ENCODE assay signal across 10 cellular contexts in genomic region chr2:232315923-232316299, GRCh38.
DNase-seq lines count a peak whose midpoint lies in the region; ATAC-seq and TF ChIP-seq lines count a peak whose summit lies in the region.
"Had no signal": no experiment of that assay in that cellular context is flagged by ENCODE, and none has a peak within 500 bp of the region (broad histone marks: within the 10 kb centered on the region; RNA-seq: fewer than 3 reads in every experiment).

No MANE protein-coding gene starts in this region.

- peaks cover 58 to 77% of the 10 kb centered on the region in 2 donors for H3K4me1 ChIP-seq in naive thymus-derived CD4-positive, alpha-beta T cell (ENCODE audit: control insufficient read depth in 2 of 2, insufficient read depth in 2 of 2, low read length in 2 of 2)
- no peaks in the 10 kb centered on the region for H3K4me1 ChIP-seq in urinary bladder (ENCODE audit: insufficient read depth)

- H3K4me3 ChIP-seq in naive thymus-derived CD4-positive, alpha-beta T cell (ENCODE audit: low read length) = peak overlapping the region; percentile 9
- H3K4me3 ChIP-seq in urinary bladder (ENCODE audit: low read depth, low read length) = no peak overlapping the region
- H3K4me3 ChIP-seq: right atrium auricular region had no signal

- WGBS in urinary bladder = 86% methylated on average over 8 of the region's 8 CpGs

- peak overlapping the region; percentile 47 for H3K4me3 Mint-ChIP-seq in activated naive CD4-positive, alpha-beta T cell treated with anti-CD3 and anti-CD28 coated beads, Interleukin-2, amount 10 ng/mL, durations not matched to agents 7 days and 5 days
- H3K4me3 Mint-ChIP-seq in brain = no peak overlapping the region
- peak overlapping the region; percentile 66 to 88 (median 78) for H3K4me3 Mint-ChIP-seq in naive thymus-derived CD4-positive, alpha-beta T cell

- peaks cover 17% of the 10 kb centered on the region for H3K9me3 Mint-ChIP-seq in activated naive CD4-positive, alpha-beta T cell treated with anti-CD3 and anti-CD28 coated beads, Interleukin-2, amount 10 ng/mL, durations not matched to agents 7 days and 5 days
- H3K9me3 Mint-ChIP-seq in brain = peaks cover 12 to 26% (median 22%) of the 10 kb centered on the region in 5 experiments
- H3K9me3 Mint-ChIP-seq in naive thymus-derived CD4-positive, alpha-beta T cell = peaks cover 0 to 18% (median 6%) of the 10 kb centered on the region in 11 donors

- H3K36me3 Mint-ChIP-seq in activated naive CD4-positive, alpha-beta T cell treated with anti-CD3 and anti-CD28 coated beads, Interleukin-2, amount 10 ng/mL, durations not matched to agents 7 days and 5 days = peaks cover 38% of the 10 kb centered on the region
- peaks cover 33% of the 10 kb centered on the region for H3K36me3 Mint-ChIP-seq in brain
- H3K36me3 Mint-ChIP-seq in naive thymus-derived CD4-positive, alpha-beta T cell = peaks cover 0 to 25% (median 6%) of the 10 kb centered on the region in 5 donors

- peak overlapping the region; percentile 62 for H3K27ac ChIP-seq in naive thymus-derived CD4-positive, alpha-beta T cell (ENCODE audit: low read depth, low read length)
- H3K27ac ChIP-seq in urinary bladder (ENCODE audit: low read depth) = peak overlapping the region; percentile 75

- intact Hi-C loops in naive thymus-derived CD4-positive, alpha-beta T cell (cut with micrococcal nuclease) = loop anchor here (1.0 to 10.0 kb wide), 6 partner anchors 7 to 609 kb away; partner anchors contain the start of genes COPS7B (in 1 of the 2), DIS3L2 (in 1 of the 2), PDE6D (in 1 of the 2) and PTMA (in 1 of the 2)

- CTCF ChIA-PET in activated naive CD4-positive, alpha-beta T cell treated with anti-CD3 and anti-CD28 coated beads, Interleukin-2, amount 10 ng/mL, durations not matched to agents 7 days and 5 days (lab: Charles Lee) = interaction anchor here (0.8 to 3.5 kb wide), 10 partner anchors 10 to 415 kb away, joined by 3 to 31 read pairs (median 4); no protein-coding TSS in a partner anchor
- CTCF ChIA-PET in naive thymus-derived CD4-positive, alpha-beta T cell (lab: Charles Lee) = interaction anchor here (0.7 to 2.2 kb wide), 7 partner anchors 8 to 124 kb away, joined by 3 to 12 read pairs (median 3); no protein-coding TSS in a partner anchor

- peaks cover 92% of the 10 kb centered on the region for H3K4me1 Mint-ChIP-seq in activated naive CD4-positive, alpha-beta T cell treated with anti-CD3 and anti-CD28 coated beads, Interleukin-2, amount 10 ng/mL, durations not matched to agents 7 days and 5 days
- H3K4me1 Mint-ChIP-seq in brain = peaks cover 21% of the 10 kb centered on the region
- peaks cover 58 to 100% (median 94%) of the 10 kb centered on the region in 7 donors for H3K4me1 Mint-ChIP-seq in naive thymus-derived CD4-positive, alpha-beta T cell

- TF ChIP-seq CTCF in brain (conservative IDR thresholded peaks at IDR 0.05) = no peak

- H3K36me3 ChIP-seq in naive thymus-derived CD4-positive, alpha-beta T cell (ENCODE audit: control insufficient read depth in 2 of 3, insufficient read depth in 3 of 3, low read length in 3 of 3) = no peaks in the 10 kb centered on the region
- no peaks in the 10 kb centered on the region for H3K36me3 ChIP-seq in urinary bladder (ENCODE audit: insufficient read depth)
- H3K36me3 ChIP-seq: right atrium auricular region had no signal

- DNase-seq in activated naive CD4-positive, alpha-beta T cell treated with anti-CD3 and anti-CD28 coated beads, Interleukin-2, amount 10 ng/mL, durations not matched to agents 7 days and 5 days = no peak
- no peak for DNase-seq in activated naive CD4-positive, alpha-beta T cell treated with anti-CD3 and anti-CD28 coated beads, Interleukin-2, amount 50 U/mL, for 16 hours
- no peak for DNase-seq in naive thymus-derived CD4-positive, alpha-beta T cell
- DNase-seq in NCI-H524 treated with DMSO at 0.1 percent for 48 hours (lab: John Stamatoyannopoulos, UW) = no peak
- DNase-seq: NCI-H1105 had no signal

- POLR2A ChIA-PET in naive thymus-derived CD4-positive, alpha-beta T cell (lab: Charles Lee) = interaction anchor here (0.6 to 1.7 kb wide), 6 partner anchors 8 to 410 kb away, joined by 3 to 6 read pairs (median 4); partner anchors contain the start of gene DIS3L2

- no peaks in the 10 kb centered on the region for H3K9me3 ChIP-seq in naive thymus-derived CD4-positive, alpha-beta T cell (ENCODE audit: control insufficient read depth in 2 of 3, low read length in 3 of 3)

- no peak for ATAC-seq in naive thymus-derived CD4-positive, alpha-beta T cell
- no peak for ATAC-seq in GM19455 (IDR thresholded peaks at IDR 0.05; ENCODE audit: unreplicated experiment)
- ATAC-seq in GM21423 (IDR thresholded peaks at IDR 0.05; ENCODE audit: unreplicated experiment) = no peak

- no peaks in the 10 kb centered on the region for H3K27me3 Mint-ChIP-seq in activated naive CD4-positive, alpha-beta T cell treated with anti-CD3 and anti-CD28 coated beads, Interleukin-2, amount 10 ng/mL, durations not matched to agents 7 days and 5 days
- H3K27me3 Mint-ChIP-seq in brain = no peaks in the 10 kb centered on the region
- no peaks in the 10 kb centered on the region for H3K27me3 Mint-ChIP-seq in naive thymus-derived CD4-positive, alpha-beta T cell

- H3K27me3 ChIP-seq in naive thymus-derived CD4-positive, alpha-beta T cell (ENCODE audit: control insufficient read depth in 2 of 2, insufficient read depth in 2 of 2, low read length in 2 of 2) = no peaks in the 10 kb centered on the region
- H3K27me3 ChIP-seq: right atrium auricular region had no signal

- H3K27ac Mint-ChIP-seq in activated naive CD4-positive, alpha-beta T cell treated with anti-CD3 and anti-CD28 coated beads, Interleukin-2, amount 10 ng/mL, durations not matched to agents 7 days and 5 days = peak overlapping the region; percentile 96
- peak overlapping the region in 3 of 5 experiments; percentile 77 to 89 (median 80) for H3K27ac Mint-ChIP-seq in brain
- peak overlapping the region; percentile 90 to 97 (median 92) for H3K27ac Mint-ChIP-seq in naive thymus-derived CD4-positive, alpha-beta T cell

Comparison
In these comparisons a context has a peak if more than half of its experiments do, and no peak if none do; other contexts are left out.
1. H3K4me3 Mint-ChIP-seq: peak in activated naive CD4-positive, alpha-beta T cell treated with anti-CD3 and anti-CD28 coated beads, Interleukin-2, amount 10 ng/mL, durations not matched to agents 7 days and 5 days (single experiment) and naive thymus-derived CD4-positive, alpha-beta T cell (10 of 10); none in brain (0 of 5).
2. Peak in every context shown above with its lines, with median percentiles within 50 percentile points of each other: H3K27ac Mint-ChIP-seq.